15 cellular contexts compared by ENCODE assay signal in the genomic region with DNA sequence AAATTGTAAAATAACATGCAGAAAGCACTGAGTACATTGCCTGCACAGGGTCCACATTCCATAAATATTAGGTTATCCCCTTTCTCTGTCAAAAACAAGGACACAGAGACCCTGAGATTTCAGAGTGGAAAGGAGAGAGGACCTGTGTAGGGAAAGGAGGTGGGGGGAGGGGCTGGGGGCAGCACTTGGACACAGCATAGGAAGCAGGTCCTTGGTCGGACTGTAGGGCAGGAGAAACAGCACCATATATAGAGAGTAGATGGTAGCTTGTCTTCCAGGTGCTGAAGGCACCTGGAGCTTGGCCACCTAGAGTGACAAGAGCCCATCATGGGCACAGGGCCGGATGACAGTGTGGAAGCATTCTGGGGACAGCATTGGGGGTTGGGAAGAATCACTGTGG. TPM values are rescaled to one million over a fixed set of nuclear protein-coding genes. Genes with fewer than 3 reads are reported as not detected.
DNase-seq lines count a peak whose midpoint lies in the region; ATAC-seq, FAIRE-seq and TF ChIP-seq lines count a peak whose summit lies in the region.
"Had no signal": no experiment of that assay in that cellular context is flagged by ENCODE, and none has a peak within 500 bp of the region (broad histone marks: within the 10 kb centered on the region; RNA-seq: fewer than 3 reads in every experiment).

No MANE protein-coding gene starts in this region.

- peak; percentile 27 for DNase-seq in HepG2 (ENCODE audit: low spot score)
- no peak for DNase-seq in right lobe of liver
- DNase-seq in endodermal cell: no peak
- DNase-seq in ovary: no peak
- no peak for DNase-seq in NCI-H1092 treated with DMSO at 0.1 percent for 48 hours (lab: John Stamatoyannopoulos, UW)
- no peak for DNase-seq in PC-3
- no peak for DNase-seq in activated gamma-delta T cell (lab: John Stamatoyannopoulos, UW)
- DNase-seq: activated CD8-positive, alpha-beta memory T cell treated with anti-CD3 and anti-CD28 coated beads, Interleukin-2, amount 50 U/mL, for 4 hours; AML-193; body of pancreas; foreskin keratinocyte; GDM1; T-helper 9 cell had no signal

- CTCF ChIA-PET in HepG2 (lab: Yijun Ruan, JAX; ENCODE audit: low intra/inter-chr PET ratio, low total read pairs) (no interaction called here), PC-3 (lab: Charles Lee) (no interaction called here)

- no peak for ATAC-seq in HepG2
- ATAC-seq in right lobe of liver: no peak
- no peak for ATAC-seq in esophagus mucosa
- ATAC-seq in PC-3: no peak
- ATAC-seq: body of pancreas, foreskin keratinocyte had no signal

- TF ChIP-seq EP300 in HepG2 (IDR thresholded peaks at IDR 0.05; ENCODE audit: low read depth in 2 of 2, low read length in 2 of 2) (no peak), HepG2 (CRISPR knock-in tag; IDR thresholded peaks at IDR 0.05; ENCODE audit: borderline replicate concordance) (no peak), ovary (IDR thresholded peaks at IDR 0.05) (no peak)

- no peaks in the 10 kb centered on the region for H3F3A ChIP-seq in PC-3 (ENCODE audit: low read length, unreplicated experiment)

- H3K27me3 ChIP-seq in HepG2 (ENCODE audit: control insufficient read depth in 1 of 2, insufficient read depth in 2 of 2, low read length in 2 of 2) (no peaks in the 10 kb centered on the region), right lobe of liver (no peaks in the 10 kb centered on the region), endodermal cell (ENCODE audit: control insufficient read depth, insufficient read depth, low read length, poor library complexity, severe bottlenecking) (no peaks in the 10 kb centered on the region), ovary (no peaks in the 10 kb centered on the region), PC-3 (ENCODE audit: low read length) (no peaks in the 10 kb centered on the region)
- H3K27me3 ChIP-seq: body of pancreas, foreskin keratinocyte had no signal

- TF ChIP-seq CTCF in HepG2 (CRISPR knock-in tag; IDR thresholded peaks at IDR 0.05): no peak
- no peak for TF ChIP-seq CTCF in right lobe of liver (IDR thresholded peaks at IDR 0.05)
- TF ChIP-seq CTCF in endodermal cell (conservative IDR thresholded peaks at IDR 0.05): no peak
- no peak for TF ChIP-seq CTCF in ovary (IDR thresholded peaks at IDR 0.05)
- no peak for TF ChIP-seq CTCF in PC-3 (conservative IDR thresholded peaks at IDR 0.05; ENCODE audit: low read depth, low read length)

- BruUV-seq in HepG2 (replicated peaks; lab: Mats Ljungman, UMichigan) (no TSS peak), PC-3 (replicated peaks; lab: Mats Ljungman, UMichigan) (no TSS peak)

- H3K27ac Mint-ChIP-seq in endodermal cell: peak overlapping the region; percentile 23

- H3K79me2 ChIP-seq in HepG2 (ENCODE audit: insufficient read depth, low read length): no peaks in the 10 kb centered on the region
- H3K79me2 ChIP-seq in PC-3 (ENCODE audit: low read length): no peaks in the 10 kb centered on the region

- no peak overlapping the region for H2AFZ ChIP-seq in HepG2 (ENCODE audit: low read length)
- H2AFZ ChIP-seq in PC-3 (ENCODE audit: low read length): no peak overlapping the region

- in situ Hi-C loops in HepG2 (cut with HindIII; ENCODE audit: extremely low pct_ligation_motif_present, low pct_unique_long_range_greater_than_20kb): no loop called here

- H3K4me2 ChIP-seq in HepG2 (ENCODE audit: low read depth, low read length) (no peak overlapping the region), PC-3 (ENCODE audit: low read length) (no peak overlapping the region)

- no peak for FAIRE-seq in HepG2 (lab: Jason Lieb, UNC)

- H3K9me2 ChIP-seq in PC-3 (replicated peaks; ENCODE audit: low read length): no peaks in the 10 kb centered on the region

- H3K4me1 ChIP-seq in HepG2 (ENCODE audit: insufficient read depth, low read length) (peaks cover 63% of the 10 kb centered on the region), right lobe of liver (peaks cover 0 to 2% (median 0%) of the 10 kb centered on the region in 4 donors), endodermal cell (ENCODE audit: control insufficient read depth, insufficient read depth, low read length) (peaks cover 10% of the 10 kb centered on the region), ovary (ENCODE audit: insufficient read depth) (peaks cover 15% of the 10 kb centered on the region), PC-3 (ENCODE audit: insufficient read depth, low read length) (peaks cover 32% of the 10 kb centered on the region)

- H3K36me3 ChIP-seq in HepG2 (replicated peaks in 1 of 2; ENCODE audit: control insufficient read depth in 1 of 2, insufficient read depth in 2 of 2, low read length in 2 of 2): no peaks in the 10 kb centered on the region
- H3K36me3 ChIP-seq in right lobe of liver: no peaks in the 10 kb centered on the region
- peaks cover 55% of the 10 kb centered on the region for H3K36me3 ChIP-seq in endodermal cell (ENCODE audit: control insufficient read depth, insufficient read depth, low read length)
- H3K36me3 ChIP-seq in ovary: no peaks in the 10 kb centered on the region
- H3K36me3 ChIP-seq in PC-3 (ENCODE audit: low read depth, low read length): no peaks in the 10 kb centered on the region

- H3K4me3 ChIP-seq in HepG2 (replicated peaks in 1 of 3; ENCODE audit: insufficient read depth in 1 of 3, low read depth in 2 of 3, low read length in 3 of 3) (no peak overlapping the region), right lobe of liver (no peak overlapping the region), endodermal cell (ENCODE audit: low read length) (peak overlapping the region; percentile 96), ovary (peak overlapping the region; percentile 66), PC-3 (ENCODE audit: low read length) (no peak overlapping the region)
- H3K4me3 ChIP-seq: body of pancreas, skin epidermis had no signal

- H4K20me1 ChIP-seq in HepG2 (ENCODE audit: insufficient read depth, low read length) (no peaks in the 10 kb centered on the region), PC-3 (ENCODE audit: low read length) (no peaks in the 10 kb centered on the region)

- peaks cover 30% of the 10 kb centered on the region for H3K4me1 Mint-ChIP-seq in endodermal cell

- intact Hi-C loops in HepG2 (cut with micrococcal nuclease; ENCODE audit: unreplicated experiment) (no loop called here), right lobe of liver (cut with DNase I) (no loop called here), ovary (cut with DNase I) (no loop called here), PC-3 (cut with micrococcal nuclease) (no loop called here)

- H3K27me3 Mint-ChIP-seq in endodermal cell (ENCODE audit: insufficient read depth): no peaks in the 10 kb centered on the region

- H3K9ac ChIP-seq in HepG2 (ENCODE audit: insufficient read depth, low read depth, low read length) (no peak overlapping the region), endodermal cell (ENCODE audit: extremely low read depth, low read length, poor library complexity, severe bottlenecking) (no peak overlapping the region), PC-3 (ENCODE audit: low read length) (no peak overlapping the region)

- H3K9me3 ChIP-seq in HepG2 (ENCODE audit: low read length) (no peaks in the 10 kb centered on the region), right lobe of liver (no peaks in the 10 kb centered on the region), endodermal cell (ENCODE audit: control insufficient read depth, low read length) (no peaks in the 10 kb centered on the region), ovary (no peaks in the 10 kb centered on the region), PC-3 (ENCODE audit: low read length) (no peaks in the 10 kb centered on the region)
- H3K9me3 ChIP-seq: body of pancreas had no signal

- TF ChIP-seq POLR2A in HepG2 (IDR thresholded peaks at IDR 0.05; ENCODE audit: insufficient read depth in 1 of 2, low read depth in 2 of 2, low read length in 2 of 2) (no peak), right lobe of liver (IDR thresholded peaks at IDR 0.05) (no peak), ovary (IDR thresholded peaks at IDR 0.05) (no peak)

- H3K4me3 Mint-ChIP-seq in endodermal cell: peak overlapping the region; percentile 38

- 75% methylated on average over 2 of the region's 2 CpGs for WGBS in HepG2 (ENCODE audit: low lambda C conversion rate)
- 85% methylated on average over 2 of the region's 2 CpGs for WGBS in right lobe of liver (ENCODE audit: insufficient coverage, low coverage, low lambda C conversion rate, missing lambda C conversion rate)
- WGBS in endodermal cell (ENCODE audit: insufficient coverage in 1 of 2, insufficient read length in 1 of 2), 2 experiments: 85% methylated on average over 2 of the region's 2 CpGs; no CpG with 5 or more reads in 1 of the 2 experiments
- WGBS in ovary, 3 donors: 35 to 38% (median 36%) methylated on average over 2 of the region's 2 CpGs

- H3K9me3 Mint-ChIP-seq in endodermal cell: no peaks in the 10 kb centered on the region

- H3K36me3 Mint-ChIP-seq in endodermal cell (ENCODE audit: low read depth): peaks cover 50% of the 10 kb centered on the region

- POLR2A ChIA-PET in HepG2 (lab: Yijun Ruan, JAX) (interaction anchor here (0.7 to 6.1 kb wide), 4 partner anchors 8 to 28 kb away, joined by 3 to 68 read pairs (median 9); a partner anchor contains a TSS), PC-3 (lab: Charles Lee; ENCODE audit: unreplicated experiment) (no interaction called here)

- no peak overlapping the region for H3K27ac ChIP-seq in HepG2 (ENCODE audit: extremely low read length, insufficient read depth, low read length)
- no peak overlapping the region for H3K27ac ChIP-seq in right lobe of liver
- H3K27ac ChIP-seq in endodermal cell (ENCODE audit: low read depth, low read length): no peak overlapping the region
- H3K27ac ChIP-seq in ovary: peak overlapping the region; percentile 16 to 50
- H3K27ac ChIP-seq in PC-3 (ENCODE audit: low read length): no peak overlapping the region
- H3K27ac ChIP-seq: body of pancreas, foreskin keratinocyte had no signal

- no peak for TF ChIP-seq RAD21 in HepG2 (CRISPR knock-in tag; IDR thresholded peaks at IDR 0.05)

RNA-seq across cellular contexts. Expression of a gene that starts 2.4 kb away (rescaled TPM):
- total RNA-seq in HepG2 (2016; rRNA removed; fragmentation: Illumina TruSeq; extraction: Trizol) (0.20 and 3.1 TPM in 2 replicates), right lobe of liver (10 to 100 TPM in 4 of 6 experiments, 1 to 10 TPM in 2; 4.7 to 23.3 (median 12.4) TPM), endodermal cell (100 to 1,000 TPM; 191 to 251 TPM), ovary (100 to 1,000 TPM; 179 to 853 (median 309) TPM), esophagus mucosa (31.2 TPM), PC-3 (2014; rRNA removed) (7.0 and 10.4 TPM in 2 replicates)
- 0.61 and 0.71 TPM in 2 replicates for total RNA-seq in HepG2 (2016; cell fraction: cytosol; rRNA removed; fragmentation: Illumina TruSeq; extraction: Trizol; ENCODE audit: low read depth)
- total RNA-seq in HepG2 (2016; cell fraction: insoluble cytoplasmic fraction; rRNA removed; fragmentation: Illumina TruSeq; extraction: Trizol): 0.25 and 3.2 TPM in 2 replicates
- 0.28 and 0.31 TPM in 2 replicates for total RNA-seq in HepG2 (2016; cell fraction: membrane; rRNA removed; fragmentation: Illumina TruSeq; extraction: Trizol)
- total RNA-seq in HepG2 (2016; cell fraction: nucleus; rRNA removed; fragmentation: Illumina TruSeq; extraction: Trizol): 2.5 and 3.7 TPM in 2 replicates
- polyA plus RNA-seq in HepG2 (2011; rRNA removed) (10.7 and 11.4 TPM in 2 replicates), ovary (100 to 1,000 TPM; 526 to 716 TPM)
- polyA plus RNA-seq in HepG2 (2011; cell fraction: cytosol; rRNA removed): 1.2 and 1.3 TPM in 2 replicates
- polyA plus RNA-seq in HepG2 (2011; cell fraction: nucleus; rRNA removed): 178 and 189 TPM in 2 replicates
- polyA plus RNA-seq in HepG2 (2012): 21.8 and 22.6 TPM in 2 replicates
- 0.17 and 0.26 TPM in 2 replicates for polyA plus RNA-seq in HepG2 (2016; cell fraction: cytosol; fragmentation: Illumina TruSeq; extraction: Trizol; ENCODE audit: low read depth)
- polyA plus RNA-seq in HepG2 (2016; cell fraction: insoluble cytoplasmic fraction; fragmentation: Illumina TruSeq; extraction: Trizol; ENCODE audit: low read depth): 0.66 TPM in 2 replicates
- 0.22 and 0.23 TPM in 2 replicates for polyA plus RNA-seq in HepG2 (2016; cell fraction: membrane; fragmentation: Illumina TruSeq; extraction: Trizol; ENCODE audit: low read depth)
- 23.2 and 23.6 TPM in 2 replicates for polyA plus RNA-seq in HepG2 (2016; cell fraction: nucleus; fragmentation: Illumina TruSeq; extraction: Trizol; ENCODE audit: insufficient read depth, low read depth)
- 1.2 and 49.0 TPM in 2 replicates for polyA minus RNA-seq in HepG2 (2011; rRNA and poly(A)+ RNA removed; ENCODE audit: low replicate concordance)
- 0.97 and 1.4 TPM in 2 replicates for polyA minus RNA-seq in HepG2 (2011; cell fraction: cytosol; rRNA and poly(A)+ RNA removed)
- polyA minus RNA-seq in HepG2 (2011; cell fraction: nucleus; rRNA and poly(A)+ RNA removed): 8.1 and 10.1 TPM in 2 replicates
- polyA plus RNA-seq in endodermal cell (2013, experiment 1 of 2): 274 TPM
- 289 TPM for polyA plus RNA-seq in endodermal cell (2013, experiment 2 of 2)

RNA-seq across cellular contexts. Expression of a gene that starts 13.6 kb away (rescaled TPM):
- total RNA-seq in HepG2 (2016; rRNA removed; fragmentation: Illumina TruSeq; extraction: Trizol) (0.13 TPM in 1 of 2 replicates, not detected in the other), right lobe of liver (1 to 10 TPM in 1 of 6 experiments, under 1 TPM in 4, not detected in 1; 0.64 to 1.6 (median 0.93) TPM), endodermal cell (1 to 10 TPM; 1.8 to 3.6 TPM), ovary (10 to 100 TPM in 1 of 7 donors, 1 to 10 TPM in 4, under 1 TPM in 1, not detected in 1; 0.37 to 19.5 (median 1.4) TPM), esophagus mucosa (1.6 TPM), PC-3 (2014; rRNA removed) (7.7 and 11.2 TPM in 2 replicates)
- not detected in 2 replicates for total RNA-seq in HepG2 (2016; cell fraction: cytosol; rRNA removed; fragmentation: Illumina TruSeq; extraction: Trizol; ENCODE audit: low read depth)
- total RNA-seq in HepG2 (2016; cell fraction: insoluble cytoplasmic fraction; rRNA removed; fragmentation: Illumina TruSeq; extraction: Trizol): not detected in 2 replicates
- not detected in 2 replicates for total RNA-seq in HepG2 (2016; cell fraction: membrane; rRNA removed; fragmentation: Illumina TruSeq; extraction: Trizol)
- 0.75 TPM in 1 of 2 replicates, not detected in the other for total RNA-seq in HepG2 (2016; cell fraction: nucleus; rRNA removed; fragmentation: Illumina TruSeq; extraction: Trizol)
- polyA plus RNA-seq in HepG2 (2011; rRNA removed) (118 and 152 TPM in 2 replicates), ovary (under 1 TPM; 0.38 to 0.42 TPM)
- polyA plus RNA-seq in HepG2 (2011; cell fraction: cytosol; rRNA removed): 65.9 and 115 TPM in 2 replicates
- 71.7 and 92.6 TPM in 2 replicates for polyA plus RNA-seq in HepG2 (2011; cell fraction: nucleus; rRNA removed)
- 45.6 and 49.0 TPM in 2 replicates for polyA plus RNA-seq in HepG2 (2012)
- polyA plus RNA-seq in HepG2 (2016; cell fraction: cytosol; fragmentation: Illumina TruSeq; extraction: Trizol; ENCODE audit: low read depth): not detected in 2 replicates
- polyA plus RNA-seq in HepG2 (2016; cell fraction: insoluble cytoplasmic fraction; fragmentation: Illumina TruSeq; extraction: Trizol; ENCODE audit: low read depth): 0.45 TPM in 1 of 2 replicates, not detected in the other
- not detected in 2 replicates for polyA plus RNA-seq in HepG2 (2016; cell fraction: membrane; fragmentation: Illumina TruSeq; extraction: Trizol; ENCODE audit: low read depth)
- polyA plus RNA-seq in HepG2 (2016; cell fraction: nucleus; fragmentation: Illumina TruSeq; extraction: Trizol; ENCODE audit: insufficient read depth, low read depth): 0.79 and 0.89 TPM in 2 replicates
- polyA minus RNA-seq in HepG2 (2011; rRNA and poly(A)+ RNA removed; ENCODE audit: low replicate concordance): 31.3 and 95.8 TPM in 2 replicates
- polyA minus RNA-seq in HepG2 (2011; cell fraction: cytosol; rRNA and poly(A)+ RNA removed): 28.6 and 34.4 TPM in 2 replicates
- polyA minus RNA-seq in HepG2 (2011; cell fraction: nucleus; rRNA and poly(A)+ RNA removed): 11.6 and 12.8 TPM in 2 replicates
- 1.6 TPM for polyA plus RNA-seq in endodermal cell (2013, experiment 1 of 2)
- polyA plus RNA-seq in endodermal cell (2013, experiment 2 of 2): 0.33 TPM

RNA-seq across cellular contexts. Expression of a gene that starts 22.3 kb away (rescaled TPM):
- 10.4 and 11.2 TPM in 2 replicates for total RNA-seq in HepG2 (2016; rRNA removed; fragmentation: Illumina TruSeq; extraction: Trizol)
- total RNA-seq in HepG2 (2016; cell fraction: cytosol; rRNA removed; fragmentation: Illumina TruSeq; extraction: Trizol; ENCODE audit: low read depth): 3.5 and 4.4 TPM in 2 replicates
- total RNA-seq in HepG2 (2016; cell fraction: insoluble cytoplasmic fraction; rRNA removed; fragmentation: Illumina TruSeq; extraction: Trizol): 9.7 and 11.9 TPM in 2 replicates
- 4.7 and 6.0 TPM in 2 replicates for total RNA-seq in HepG2 (2016; cell fraction: membrane; rRNA removed; fragmentation: Illumina TruSeq; extraction: Trizol)
- 8.4 and 9.2 TPM in 2 replicates for total RNA-seq in HepG2 (2016; cell fraction: nucleus; rRNA removed; fragmentation: Illumina TruSeq; extraction: Trizol)
- 8.0 and 12.3 TPM in 2 replicates for polyA plus RNA-seq in HepG2 (2011; rRNA removed)
- 5.4 and 7.1 TPM in 2 replicates for polyA plus RNA-seq in HepG2 (2011; cell fraction: cytosol; rRNA removed)
- polyA plus RNA-seq in HepG2 (2011; cell fraction: nucleus; rRNA removed): 19.1 and 24.4 TPM in 2 replicates
- 3.1 and 6.1 TPM in 2 replicates for polyA plus RNA-seq in HepG2 (2012)
- 1.8 and 2.1 TPM in 2 replicates for polyA plus RNA-seq in HepG2 (2016; cell fraction: cytosol; fragmentation: Illumina TruSeq; extraction: Trizol; ENCODE audit: low read depth)
- 12.7 and 16.4 TPM in 2 replicates for polyA plus RNA-seq in HepG2 (2016; cell fraction: insoluble cytoplasmic fraction; fragmentation: Illumina TruSeq; extraction: Trizol; ENCODE audit: low read depth)
- polyA plus RNA-seq in HepG2 (2016; cell fraction: membrane; fragmentation: Illumina TruSeq; extraction: Trizol; ENCODE audit: low read depth): 3.7 and 3.9 TPM in 2 replicates
- 32.0 and 32.6 TPM in 2 replicates for polyA plus RNA-seq in HepG2 (2016; cell fraction: nucleus; fragmentation: Illumina TruSeq; extraction: Trizol; ENCODE audit: insufficient read depth, low read depth)
- 20.2 and 52.2 TPM in 2 replicates for polyA minus RNA-seq in HepG2 (2011; rRNA and poly(A)+ RNA removed; ENCODE audit: low replicate concordance)
- 3.9 and 6.0 TPM in 2 replicates for polyA minus RNA-seq in HepG2 (2011; cell fraction: cytosol; rRNA and poly(A)+ RNA removed)
- polyA minus RNA-seq in HepG2 (2011; cell fraction: nucleus; rRNA and poly(A)+ RNA removed): 11.6 and 15.7 TPM in 2 replicates
- 1 to 10 TPM in 1 of 6 experiments, under 1 TPM in 5; 0.11 to 3.6 (median 0.43) TPM for total RNA-seq in right lobe of liver
- total RNA-seq in endodermal cell: 10 to 100 TPM; 22.1 to 36.4 TPM
- polyA plus RNA-seq in endodermal cell (2013, experiment 1 of 2): 30.4 TPM
- polyA plus RNA-seq in endodermal cell (2013, experiment 2 of 2): 25.1 TPM
- 1 to 10 TPM in 2 of 7 donors, under 1 TPM in 5; 0.17 to 1.4 (median 0.58) TPM for total RNA-seq in ovary
- polyA plus RNA-seq in ovary: under 1 TPM; 0.17 to 0.52 TPM
- 2.4 TPM for total RNA-seq in esophagus mucosa
- 2.6 and 4.1 TPM in 2 replicates for total RNA-seq in PC-3 (2014; rRNA removed)

RNA-seq across cellular contexts. Expression of a gene that starts 29.2 kb away (rescaled TPM):
- total RNA-seq in HepG2 (2016; rRNA removed; fragmentation: Illumina TruSeq; extraction: Trizol): 4.1 and 7.1 TPM in 2 replicates
- 13.2 and 13.3 TPM in 2 replicates for total RNA-seq in HepG2 (2016; cell fraction: cytosol; rRNA removed; fragmentation: Illumina TruSeq; extraction: Trizol; ENCODE audit: low read depth)
- total RNA-seq in HepG2 (2016; cell fraction: insoluble cytoplasmic fraction; rRNA removed; fragmentation: Illumina TruSeq; extraction: Trizol): 4.2 and 6.7 TPM in 2 replicates
- total RNA-seq in HepG2 (2016; cell fraction: membrane; rRNA removed; fragmentation: Illumina TruSeq; extraction: Trizol): 13.0 TPM in 2 replicates
- total RNA-seq in HepG2 (2016; cell fraction: nucleus; rRNA removed; fragmentation: Illumina TruSeq; extraction: Trizol): 5.3 and 6.1 TPM in 2 replicates
- 15.2 and 17.4 TPM in 2 replicates for polyA plus RNA-seq in HepG2 (2011; rRNA removed)
- polyA plus RNA-seq in HepG2 (2011; cell fraction: cytosol; rRNA removed): 15.9 and 16.7 TPM in 2 replicates
- polyA plus RNA-seq in HepG2 (2011; cell fraction: nucleus; rRNA removed): 7.4 and 9.8 TPM in 2 replicates
- 8.7 and 10.5 TPM in 2 replicates for polyA plus RNA-seq in HepG2 (2012)
- polyA plus RNA-seq in HepG2 (2016; cell fraction: cytosol; fragmentation: Illumina TruSeq; extraction: Trizol; ENCODE audit: low read depth): 30.2 and 33.6 TPM in 2 replicates
- polyA plus RNA-seq in HepG2 (2016; cell fraction: insoluble cytoplasmic fraction; fragmentation: Illumina TruSeq; extraction: Trizol; ENCODE audit: low read depth): 6.7 and 7.5 TPM in 2 replicates
- polyA plus RNA-seq in HepG2 (2016; cell fraction: membrane; fragmentation: Illumina TruSeq; extraction: Trizol; ENCODE audit: low read depth): 19.8 and 22.8 TPM in 2 replicates
- polyA plus RNA-seq in HepG2 (2016; cell fraction: nucleus; fragmentation: Illumina TruSeq; extraction: Trizol; ENCODE audit: insufficient read depth, low read depth): 14.5 and 15.3 TPM in 2 replicates
- polyA minus RNA-seq in HepG2 (2011; rRNA and poly(A)+ RNA removed; ENCODE audit: low replicate concordance): 3.4 and 5.3 TPM in 2 replicates
- polyA minus RNA-seq in HepG2 (2011; cell fraction: cytosol; rRNA and poly(A)+ RNA removed): 4.0 and 4.5 TPM in 2 replicates
- polyA minus RNA-seq in HepG2 (2011; cell fraction: nucleus; rRNA and poly(A)+ RNA removed): 4.4 and 4.8 TPM in 2 replicates
- total RNA-seq in right lobe of liver: 10 to 100 TPM; 10.0 to 24.2 (median 15.3) TPM
- total RNA-seq in endodermal cell: 10 to 100 TPM; 10.6 to 15.3 TPM
- 14.7 TPM for polyA plus RNA-seq in endodermal cell (2013, experiment 1 of 2)
- polyA plus RNA-seq in endodermal cell (2013, experiment 2 of 2): 17.7 TPM
- total RNA-seq in ovary: 10 to 100 TPM; 14.6 to 29.8 (median 19.1) TPM
- polyA plus RNA-seq in ovary: 10 to 100 TPM; 15.0 to 17.8 TPM
- 7.9 TPM for total RNA-seq in esophagus mucosa
- 34.9 and 37.0 TPM in 2 replicates for total RNA-seq in PC-3 (2014; rRNA removed)

RNA-seq across cellular contexts. Expression of a gene that starts 29.5 kb away (rescaled TPM):
- 1,047 and 4,025 TPM in 2 replicates for total RNA-seq in HepG2 (2016; rRNA removed; fragmentation: Illumina TruSeq; extraction: Trizol)
- total RNA-seq in HepG2 (2016; cell fraction: cytosol; rRNA removed; fragmentation: Illumina TruSeq; extraction: Trizol; ENCODE audit: low read depth): 14,541 and 17,847 TPM in 2 replicates
- total RNA-seq in HepG2 (2016; cell fraction: insoluble cytoplasmic fraction; rRNA removed; fragmentation: Illumina TruSeq; extraction: Trizol): 1,278 and 4,694 TPM in 2 replicates
- 1,777 and 1,949 TPM in 2 replicates for total RNA-seq in HepG2 (2016; cell fraction: membrane; rRNA removed; fragmentation: Illumina TruSeq; extraction: Trizol)
- total RNA-seq in HepG2 (2016; cell fraction: nucleus; rRNA removed; fragmentation: Illumina TruSeq; extraction: Trizol): 24,487 and 26,007 TPM in 2 replicates
- polyA plus RNA-seq in HepG2 (2011; rRNA removed): 36.7 and 51.4 TPM in 2 replicates
- polyA plus RNA-seq in HepG2 (2011; cell fraction: cytosol; rRNA removed): 33.6 and 36.8 TPM in 2 replicates
- polyA plus RNA-seq in HepG2 (2011; cell fraction: nucleus; rRNA removed): 3,177 and 3,657 TPM in 2 replicates
- polyA plus RNA-seq in HepG2 (2012): 10.9 and 118 TPM in 2 replicates
- 4.5 TPM in 1 of 2 replicates, not detected in the other for polyA plus RNA-seq in HepG2 (2016; cell fraction: cytosol; fragmentation: Illumina TruSeq; extraction: Trizol; ENCODE audit: low read depth)
- polyA plus RNA-seq in HepG2 (2016; cell fraction: insoluble cytoplasmic fraction; fragmentation: Illumina TruSeq; extraction: Trizol; ENCODE audit: low read depth): not detected in 2 replicates
- polyA plus RNA-seq in HepG2 (2016; cell fraction: membrane; fragmentation: Illumina TruSeq; extraction: Trizol; ENCODE audit: low read depth): not detected in 2 replicates
- not detected in 2 replicates for polyA plus RNA-seq in HepG2 (2016; cell fraction: nucleus; fragmentation: Illumina TruSeq; extraction: Trizol; ENCODE audit: insufficient read depth, low read depth)
- 7,133 and 10,474 TPM in 2 replicates for polyA minus RNA-seq in HepG2 (2011; rRNA and poly(A)+ RNA removed; ENCODE audit: low replicate concordance)
- polyA minus RNA-seq in HepG2 (2011; cell fraction: cytosol; rRNA and poly(A)+ RNA removed): 10,046 and 14,120 TPM in 2 replicates
- polyA minus RNA-seq in HepG2 (2011; cell fraction: nucleus; rRNA and poly(A)+ RNA removed): 104,669 and 122,700 TPM in 2 replicates
- over 10,000 TPM in 2 of 6 experiments, 1,000 to 10,000 TPM in 4; 1,534 to 17,791 (median 6,650) TPM for total RNA-seq in right lobe of liver
- over 10,000 TPM; 17,358 to 20,060 TPM for total RNA-seq in endodermal cell
- polyA plus RNA-seq in endodermal cell (2013, experiment 1 of 2): 4,324 TPM
- 7,111 TPM for polyA plus RNA-seq in endodermal cell (2013, experiment 2 of 2)
- total RNA-seq in ovary: over 10,000 TPM in 5 of 7 donors, 1,000 to 10,000 TPM in 2; 3,031 to 27,726 (median 15,130) TPM
- 100 to 1,000 TPM in 1 of 2 donors, not detected in 1; 126 TPM for polyA plus RNA-seq in ovary
- total RNA-seq in esophagus mucosa: 5,550 TPM
- total RNA-seq in PC-3 (2014; rRNA removed): 23,421 and 36,790 TPM in 2 replicates

Comparison
In these comparisons a context has a peak if more than half of its experiments do, and no peak if none do; other contexts are left out.
1. H3K27ac ChIP-seq: peak in ovary (2 of 2); none in HepG2 (single experiment), right lobe of liver (0 of 3), endodermal cell (single experiment) and PC-3 (single experiment).
2. H3K4me3 ChIP-seq: peak in endodermal cell (single experiment) and ovary (single experiment); none in HepG2 (0 of 3), right lobe of liver (0 of 3) and PC-3 (single experiment).